ENCODE assay signal across 21 cellular contexts in the genomic region with DNA sequence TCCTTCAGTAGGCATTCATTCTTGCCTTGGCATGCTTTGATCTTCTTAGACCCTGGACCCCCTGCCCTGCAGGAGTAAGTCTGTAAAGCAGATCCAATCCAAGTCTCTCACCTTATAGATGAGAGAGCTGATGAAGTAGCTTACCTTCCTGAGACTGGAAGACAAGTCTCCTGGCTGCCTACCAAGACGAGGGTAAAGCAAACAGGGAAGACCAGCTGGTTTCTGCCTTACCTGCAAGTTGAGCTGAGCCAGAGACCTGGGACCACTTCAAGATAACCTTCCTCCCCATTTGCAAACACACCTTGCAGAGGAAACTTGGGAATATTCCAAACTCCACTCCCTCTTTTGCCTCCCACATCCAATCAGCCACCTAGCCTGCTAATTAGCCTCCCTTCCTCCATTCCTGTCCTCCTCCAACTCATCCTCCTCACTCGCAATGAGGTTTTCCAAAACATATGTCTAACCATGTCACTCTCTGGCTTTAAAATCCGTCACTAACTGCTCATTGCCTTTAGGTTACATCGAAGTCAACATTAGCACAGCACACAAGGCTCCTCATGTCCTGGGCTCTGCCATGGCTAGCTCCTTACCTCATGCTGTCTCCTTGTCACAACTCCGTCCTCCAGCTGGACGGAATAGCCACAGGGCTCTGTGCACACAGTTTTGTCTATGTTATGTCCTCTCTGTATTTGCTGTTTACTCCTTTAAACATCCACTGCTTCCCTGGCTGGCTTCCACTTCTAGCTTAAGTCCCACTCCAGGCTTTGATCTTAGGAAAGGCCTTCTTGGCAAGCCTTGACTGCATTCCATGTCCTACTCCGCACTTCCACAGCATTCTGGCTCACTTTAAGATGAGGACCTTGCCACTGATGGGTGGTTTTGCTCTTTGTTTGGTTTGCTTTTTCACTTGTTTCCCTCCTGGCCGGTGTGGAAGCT. TPM values are rescaled to one million over a fixed set of nuclear protein-coding genes. Genes with fewer than 3 reads are reported as not detected.
A peak's percentile ranks its signal among the peaks of the same experiment; 100 is the strongest.
DNase-seq lines count a peak whose midpoint lies in the region; ATAC-seq and TF ChIP-seq lines count a peak whose summit lies in the region.
"Had no signal": no experiment of that assay in that cellular context is flagged by ENCODE, and none has a peak within 500 bp of the region (broad histone marks: within the 10 kb centered on the region; RNA-seq: fewer than 3 reads in every experiment).

No MANE protein-coding gene starts in this region.

- POLR2A ChIA-PET in PC-3 (lab: Charles Lee; ENCODE audit: unreplicated experiment) (interaction anchor here (0.7 kb wide), 1 partner anchor 604 kb away, joined by 4 read pairs; no protein-coding TSS in a partner anchor), MCF 10A (lab: Yijun Ruan, JAX) (no interaction called here)
- POLR2A ChIA-PET in activated CD8-positive, alpha-beta T cell treated with anti-CD3 and anti-CD28 coated beads for 36 hours (lab: Charles Lee): no interaction called here

- no peaks in the 10 kb centered on the region for H3K9me3 Mint-ChIP-seq in activated naive CD4-positive, alpha-beta T cell treated with anti-CD3 and anti-CD28 coated beads, Interleukin-2, amount 50 U/mL, for 24 hours
- no peaks in the 10 kb centered on the region for H3K9me3 Mint-ChIP-seq in activated naive CD4-positive, alpha-beta T cell treated with anti-CD3 and anti-CD28 coated beads, Interleukin-2, amount 10 ng/mL, durations not matched to agents 7 days and 5 days
- H3K9me3 Mint-ChIP-seq in chondrocyte (ENCODE audit: low read depth): no peaks in the 10 kb centered on the region
- no peaks in the 10 kb centered on the region for H3K9me3 Mint-ChIP-seq in MCF 10A (ENCODE audit: unreplicated experiment)
- no peaks in the 10 kb centered on the region for H3K9me3 Mint-ChIP-seq in activated CD8-positive, alpha-beta T cell treated with anti-CD3 and anti-CD28 coated beads for 36 hours

- H3K4me2 ChIP-seq in PC-3 (ENCODE audit: low read length): no peak overlapping the region

- H4K20me1 ChIP-seq in PC-3 (ENCODE audit: low read length): no peaks in the 10 kb centered on the region

- H3K9me3 ChIP-seq in PC-3 (ENCODE audit: low read length): no peaks in the 10 kb centered on the region
- H3K9me3 ChIP-seq: vagina had no signal

- CTCF ChIA-PET in activated naive CD4-positive, alpha-beta T cell treated with anti-CD3 and anti-CD28 coated beads, Interleukin-2, amount 10 ng/mL, durations not matched to agents 7 days and 5 days (lab: Charles Lee): interaction anchor here (0.7 to 3.1 kb wide), 3 partner anchors 12 to 201 kb away, joined by 3 to 9 read pairs (median 3); a partner anchor contains a TSS
- CTCF ChIA-PET in PC-3 (lab: Charles Lee): interaction anchor here (0.6 kb wide), 2 partner anchors 88 to 173 kb away, joined by 3 to 4 read pairs; no protein-coding TSS in a partner anchor
- CTCF ChIA-PET in MCF 10A (lab: Yijun Ruan, JAX): interaction anchor here (0.5 to 0.7 kb wide), 2 partner anchors 9 to 171 kb away, joined by 3 read pairs; no protein-coding TSS in a partner anchor
- CTCF ChIA-PET in activated CD8-positive, alpha-beta T cell treated with anti-CD3 and anti-CD28 coated beads for 36 hours (lab: Charles Lee): interaction anchor here (4.1 kb wide), 1 partner anchor 24 kb away, joined by 25 read pairs; a partner anchor contains a TSS

- no peaks in the 10 kb centered on the region for H3K79me2 ChIP-seq in PC-3 (ENCODE audit: low read length)

- no peak overlapping the region for H2AFZ ChIP-seq in PC-3 (ENCODE audit: low read length)

- H3K9me2 ChIP-seq in PC-3 (replicated peaks; ENCODE audit: low read length): no peaks in the 10 kb centered on the region

- H3K27ac ChIP-seq in PC-3 (ENCODE audit: low read length): no peak overlapping the region
- H3K27ac ChIP-seq: vagina had no signal

- TF ChIP-seq CTCF in chondrocyte (IDR thresholded peaks at IDR 0.05): no peak
- TF ChIP-seq CTCF in PC-3 (conservative IDR thresholded peaks at IDR 0.05; ENCODE audit: low read depth, low read length): no peak
- TF ChIP-seq CTCF in MCF 10A (IDR thresholded peaks at IDR 0.05; ENCODE audit: unreplicated experiment): no peak
- no peak for TF ChIP-seq CTCF in activated CD8-positive, alpha-beta T cell treated with anti-CD3 and anti-CD28 coated beads for 36 hours (IDR thresholded peaks at IDR 0.05)

- no peaks in the 10 kb centered on the region for H3K36me3 Mint-ChIP-seq in activated naive CD4-positive, alpha-beta T cell treated with anti-CD3 and anti-CD28 coated beads, Interleukin-2, amount 50 U/mL, for 24 hours
- H3K36me3 Mint-ChIP-seq in activated naive CD4-positive, alpha-beta T cell treated with anti-CD3 and anti-CD28 coated beads, Interleukin-2, amount 10 ng/mL, durations not matched to agents 7 days and 5 days: no peaks in the 10 kb centered on the region
- H3K36me3 Mint-ChIP-seq in chondrocyte (ENCODE audit: low read depth): peaks cover 2% of the 10 kb centered on the region
- H3K36me3 Mint-ChIP-seq in MCF 10A (ENCODE audit: insufficient read depth, unreplicated experiment): no peaks in the 10 kb centered on the region
- H3K36me3 Mint-ChIP-seq in activated CD8-positive, alpha-beta T cell treated with anti-CD3 and anti-CD28 coated beads for 36 hours (ENCODE audit: low read depth): no peaks in the 10 kb centered on the region
- H3K36me3 Mint-ChIP-seq: naive thymus-derived CD4-positive, alpha-beta T cell had no signal

- no TSS peak for BruUV-seq in PC-3 (replicated peaks; lab: Mats Ljungman, UMichigan)
- no TSS peak for BruUV-seq in MCF 10A (replicated peaks; lab: Mats Ljungman, UMichigan)

- peaks cover 22% of the 10 kb centered on the region for H3K4me1 ChIP-seq in PC-3 (ENCODE audit: insufficient read depth, low read length)

- H3K27me3 ChIP-seq in PC-3 (ENCODE audit: low read length): peaks cover 82% of the 10 kb centered on the region

- no peaks in the 10 kb centered on the region for H3F3A ChIP-seq in PC-3 (ENCODE audit: low read length, unreplicated experiment)

- no peak overlapping the region for H3K9ac ChIP-seq in PC-3 (ENCODE audit: low read length)

- no peak overlapping the region for H3K4me3 Mint-ChIP-seq in activated naive CD4-positive, alpha-beta T cell treated with anti-CD3 and anti-CD28 coated beads, Interleukin-2, amount 50 U/mL, for 24 hours
- no peak overlapping the region for H3K4me3 Mint-ChIP-seq in activated naive CD4-positive, alpha-beta T cell treated with anti-CD3 and anti-CD28 coated beads, Interleukin-2, amount 10 ng/mL, durations not matched to agents 7 days and 5 days
- peak overlapping the region; percentile 54 for H3K4me3 Mint-ChIP-seq in chondrocyte (ENCODE audit: unreplicated experiment)
- H3K4me3 Mint-ChIP-seq in MCF 10A (ENCODE audit: unreplicated experiment): no peak overlapping the region
- no peak overlapping the region for H3K4me3 Mint-ChIP-seq in activated CD8-positive, alpha-beta T cell treated with anti-CD3 and anti-CD28 coated beads for 36 hours
- H3K4me3 Mint-ChIP-seq: naive thymus-derived CD4-positive, alpha-beta T cell had no signal

- ATAC-seq in PC-3: no peak
- ATAC-seq in activated CD8-positive, alpha-beta T cell treated with anti-CD3 and anti-CD28 coated beads for 36 hours: no peak
- ATAC-seq: naive thymus-derived CD4-positive, alpha-beta T cell had no signal

- H3K4me3 ChIP-seq in PC-3 (ENCODE audit: low read length): no peak overlapping the region
- H3K4me3 ChIP-seq: vagina had no signal

- intact Hi-C loops in PC-3 (cut with micrococcal nuclease): loop anchor here (1.0 kb wide), 1 partner anchor 24 kb away; no protein-coding TSS in a partner anchor
- intact Hi-C loops in MCF 10A (cut with micrococcal nuclease): no loop called here
- intact Hi-C loops in activated CD8-positive, alpha-beta T cell treated with anti-CD3 and anti-CD28 coated beads for 36 hours (cut with micrococcal nuclease): no loop called here

- peaks cover 16% of the 10 kb centered on the region for H3K4me1 Mint-ChIP-seq in activated naive CD4-positive, alpha-beta T cell treated with anti-CD3 and anti-CD28 coated beads, Interleukin-2, amount 50 U/mL, for 24 hours
- H3K4me1 Mint-ChIP-seq in activated naive CD4-positive, alpha-beta T cell treated with anti-CD3 and anti-CD28 coated beads, Interleukin-2, amount 10 ng/mL, durations not matched to agents 7 days and 5 days: peaks cover 14% of the 10 kb centered on the region
- H3K4me1 Mint-ChIP-seq in chondrocyte (ENCODE audit: low read depth) (peaks cover 20% of the 10 kb centered on the region), MCF 10A (ENCODE audit: insufficient read depth, unreplicated experiment) (peaks cover 4% of the 10 kb centered on the region)
- peaks cover 7% of the 10 kb centered on the region for H3K4me1 Mint-ChIP-seq in activated CD8-positive, alpha-beta T cell treated with anti-CD3 and anti-CD28 coated beads for 36 hours (ENCODE audit: low read depth)

- no peaks in the 10 kb centered on the region for H3K36me3 ChIP-seq in PC-3 (ENCODE audit: low read depth, low read length)
- H3K36me3 ChIP-seq: vagina had no signal

- no peak for DNase-seq in activated naive CD4-positive, alpha-beta T cell treated with anti-CD3 and anti-CD28 coated beads, Interleukin-2, amount 10 ng/mL, durations not matched to agents 7 days and 5 days
- no peak for DNase-seq in chondrocyte (ENCODE audit: low spot score)
- peak; percentile 33 for DNase-seq in mucosa of gallbladder (ENCODE audit: low spot score)
- no peak for DNase-seq in GF-D8 (lab: John Stamatoyannopoulos, UW)
- no peak for DNase-seq in PC-3
- no peak for DNase-seq in MCF 10A (ENCODE audit: unreplicated experiment)
- DNase-seq in activated CD8-positive, alpha-beta T cell treated with anti-CD3 and anti-CD28 coated beads for 36 hours: no peak
- DNase-seq: activated CD4-positive, alpha-beta T cell treated with anti-CD3 and anti-CD28 coated beads, Interleukin-2, amount 50 U/mL, for 4 hours; activated naive CD4-positive, alpha-beta T cell; activated T-cell treated with anti-CD3 and anti-CD28 coated beads for 4 hours; cerebellar nuclear complex; effector memory CD4-positive, alpha-beta T cell; naive thymus-derived CD4-positive, alpha-beta T cell; NCI-H1694; SIG-M5 had no signal

- H3K27ac Mint-ChIP-seq in activated naive CD4-positive, alpha-beta T cell treated with anti-CD3 and anti-CD28 coated beads, Interleukin-2, amount 50 U/mL, for 24 hours: peak overlapping the region; percentile 38
- no peak overlapping the region for H3K27ac Mint-ChIP-seq in activated naive CD4-positive, alpha-beta T cell treated with anti-CD3 and anti-CD28 coated beads, Interleukin-2, amount 10 ng/mL, durations not matched to agents 7 days and 5 days
- H3K27ac Mint-ChIP-seq in chondrocyte (ENCODE audit: unreplicated experiment) (no peak overlapping the region), MCF 10A (ENCODE audit: low read depth, unreplicated experiment) (no peak overlapping the region)
- no peak overlapping the region for H3K27ac Mint-ChIP-seq in activated CD8-positive, alpha-beta T cell treated with anti-CD3 and anti-CD28 coated beads for 36 hours
- H3K27ac Mint-ChIP-seq: naive thymus-derived CD4-positive, alpha-beta T cell; progenitor cell of endocrine pancreas had no signal

- peaks cover 67% of the 10 kb centered on the region for H3K27me3 Mint-ChIP-seq in activated naive CD4-positive, alpha-beta T cell treated with anti-CD3 and anti-CD28 coated beads, Interleukin-2, amount 50 U/mL, for 24 hours
- peaks cover 99% of the 10 kb centered on the region for H3K27me3 Mint-ChIP-seq in activated naive CD4-positive, alpha-beta T cell treated with anti-CD3 and anti-CD28 coated beads, Interleukin-2, amount 10 ng/mL, durations not matched to agents 7 days and 5 days
- H3K27me3 Mint-ChIP-seq in chondrocyte (ENCODE audit: low read depth) (peaks cover 83% of the 10 kb centered on the region), MCF 10A (ENCODE audit: insufficient read depth, unreplicated experiment) (peaks cover 72% of the 10 kb centered on the region)
- H3K27me3 Mint-ChIP-seq in activated CD8-positive, alpha-beta T cell treated with anti-CD3 and anti-CD28 coated beads for 36 hours: peaks cover 77% of the 10 kb centered on the region

RNA-seq across cellular contexts. Expression of a gene that starts 23.2 kb away (rescaled TPM):
- 4.9 to 12.0 TPM (median 10.9 TPM) in 3 replicates for total RNA-seq in chondrocyte
- 12.9 TPM for total RNA-seq in mucosa of gallbladder
- total RNA-seq in PC-3 (2014; rRNA removed): 18.5 and 26.6 TPM in 2 replicates
- 104 and 117 TPM in 2 replicates for total RNA-seq in MCF 10A (2022)
- 10 to 100 TPM; 17.6 to 18.4 TPM for total RNA-seq in activated CD8-positive, alpha-beta T cell treated with anti-CD3 and anti-CD28 coated beads for 36 hours

RNA-seq across cellular contexts. Expression of a gene that starts 41.8 kb away (rescaled TPM):
- 10.4 to 12.5 TPM (median 10.6 TPM) in 3 replicates for total RNA-seq in chondrocyte
- 12.1 TPM for total RNA-seq in mucosa of gallbladder
- total RNA-seq in PC-3 (2014; rRNA removed): 29.5 and 32.6 TPM in 2 replicates
- 14.2 and 15.3 TPM in 2 replicates for total RNA-seq in MCF 10A (2022)
- 1 to 10 TPM; 5.8 to 7.3 TPM for total RNA-seq in activated CD8-positive, alpha-beta T cell treated with anti-CD3 and anti-CD28 coated beads for 36 hours

RNA-seq across cellular contexts. Expression of a gene that starts 55.6 kb away (rescaled TPM):
- total RNA-seq in chondrocyte (not detected in 3 replicates), mucosa of gallbladder (13.8 TPM), PC-3 (2014; rRNA removed) (1.6 and 9.7 TPM in 2 replicates), MCF 10A (2022) (10.6 and 14.2 TPM in 2 replicates)
- not detected for total RNA-seq in activated CD8-positive, alpha-beta T cell treated with anti-CD3 and anti-CD28 coated beads for 36 hours
- total RNA-seq: OCI-LY7; progenitor cell of endocrine pancreas; smooth muscle cell; T-helper 1 cell treated with Interleukin-12 subunit alpha and Interleukin-12 subunit beta and Interleukin-4 antibody, amounts not matched to agents 30 ng/mL and 1 ng/mL, for 36 hours had no signal
